Comparison of ENCODE assay signal across 25 cellular contexts in genomic region chr14:80393766-80394165, GRCh38.
"Had no signal": no experiment of that assay in that cellular context is flagged by ENCODE, and none has a peak within 500 bp of the region (broad histone marks: within the 10 kb centered on the region; RNA-seq: fewer than 3 reads in every experiment).

No MANE protein-coding gene starts in this region.

- H3K4me3 ChIP-seq: breast epithelium, SJSA1 had no signal

- H3K9me3 Mint-ChIP-seq: activated naive CD8-positive, alpha-beta T cell treated with anti-CD3 and anti-CD28 coated beads for 36 hours; activated T-helper 2 cell treated with anti-CD3 and anti-CD28 coated beads, Interferon-gamma antibody, Interleukin-2, Interleukin-4, amounts not matched to agents 10 μg/mL and 5 μg/mL and 100 μg/mL, durations not matched to agents 14 hours and 24 hours and 36 hours had no signal

- H3K27me3 ChIP-seq: breast epithelium, SJSA1 had no signal

- DNase-seq: activated B cell treated with CpG ODN at 0.5 μM for 24 hours; activated CD4-positive, alpha-beta memory T cell treated with anti-CD3 and anti-CD28 coated beads for 36 hours; activated CD4-positive, alpha-beta T cell treated with anti-CD3 and anti-CD28 coated beads, Interleukin-2, amount 10 ng/mL, durations not matched to agents 7 days and 5 days; activated CD8-positive, alpha-beta memory T cell treated with anti-CD3 and anti-CD28 coated beads, Interleukin-2, amount 50 U/mL, for 4 hours; activated gamma-delta T cell treated with Interleukin-2 at 50 U/mL for 16 hours; activated naive CD4-positive, alpha-beta T cell treated with anti-CD3 and anti-CD28 coated beads, Interleukin-2, amount 10 ng/mL, durations not matched to agents 7 days and 5 days; activated naive CD8-positive, alpha-beta T cell treated with anti-CD3 and anti-CD28 coated beads for 36 hours; activated T-cell treated with anti-CD3 and anti-CD28 coated beads, Interleukin-2, amount 50 U/mL, for 72 hours; central memory CD4-positive, alpha-beta T cell; KG1; NCI-H1048; NCI-H1930; NCI-H345; NCI-H510A; NCI-H526 treated with DMSO at 0.1 percent for 48 hours; NCI-H82; SHP77; T-cell; T-helper 2 cell; T1000 had no signal

- H3K27ac Mint-ChIP-seq: activated B cell treated with CpG ODN at 0.5 μM for 24 hours; activated CD4-positive, alpha-beta memory T cell treated with anti-CD3 and anti-CD28 coated beads for 36 hours; activated CD4-positive, alpha-beta T cell treated with anti-CD3 and anti-CD28 coated beads, Interleukin-2, amount 10 ng/mL, durations not matched to agents 7 days and 5 days; activated naive CD4-positive, alpha-beta T cell treated with anti-CD3 and anti-CD28 coated beads, Interleukin-2, amount 10 ng/mL, durations not matched to agents 7 days and 5 days; activated naive CD8-positive, alpha-beta T cell treated with anti-CD3 and anti-CD28 coated beads for 36 hours; activated T-cell treated with anti-CD3 and anti-CD28 coated beads, Interleukin-2, amount 50 U/mL, for 72 hours; activated T-helper 2 cell treated with anti-CD3 and anti-CD28 coated beads, Interferon-gamma antibody, Interleukin-2, Interleukin-4, amounts not matched to agents 10 μg/mL and 5 μg/mL and 100 μg/mL, durations not matched to agents 14 hours and 24 hours and 36 hours; T-cell had no signal

- FAIRE-seq: RCC 7860, TTC549 had no signal

- H3K27me3 Mint-ChIP-seq: activated B cell treated with CpG ODN at 0.5 μM for 24 hours; activated CD4-positive, alpha-beta memory T cell treated with anti-CD3 and anti-CD28 coated beads for 36 hours; activated CD4-positive, alpha-beta T cell treated with anti-CD3 and anti-CD28 coated beads, Interleukin-2, amount 10 ng/mL, durations not matched to agents 7 days and 5 days; activated naive CD4-positive, alpha-beta T cell treated with anti-CD3 and anti-CD28 coated beads, Interleukin-2, amount 10 ng/mL, durations not matched to agents 7 days and 5 days; activated naive CD8-positive, alpha-beta T cell treated with anti-CD3 and anti-CD28 coated beads for 36 hours had no signal

- ATAC-seq: activated T-cell treated with anti-CD3 and anti-CD28 coated beads, Interleukin-2, amount 50 U/mL, for 72 hours; T-cell had no signal

- H3K4me1 Mint-ChIP-seq: activated B cell treated with CpG ODN at 0.5 μM for 24 hours; activated CD4-positive, alpha-beta T cell treated with anti-CD3 and anti-CD28 coated beads, Interleukin-2, amount 10 ng/mL, durations not matched to agents 7 days and 5 days; activated naive CD4-positive, alpha-beta T cell treated with anti-CD3 and anti-CD28 coated beads, Interleukin-2, amount 10 ng/mL, durations not matched to agents 7 days and 5 days; activated naive CD8-positive, alpha-beta T cell treated with anti-CD3 and anti-CD28 coated beads for 36 hours; T-cell had no signal

- H3K36me3 ChIP-seq: breast epithelium, SJSA1 had no signal

- H3K9me3 ChIP-seq: SJSA1 had no signal

- H3K4me1 ChIP-seq: breast epithelium had no signal

- H3K27ac ChIP-seq: breast epithelium, SJSA1 had no signal

- H3K4me3 Mint-ChIP-seq: activated B cell treated with CpG ODN at 0.5 μM for 24 hours; activated CD4-positive, alpha-beta memory T cell treated with anti-CD3 and anti-CD28 coated beads for 36 hours; activated CD4-positive, alpha-beta T cell treated with anti-CD3 and anti-CD28 coated beads, Interleukin-2, amount 10 ng/mL, durations not matched to agents 7 days and 5 days; activated naive CD4-positive, alpha-beta T cell treated with anti-CD3 and anti-CD28 coated beads, Interleukin-2, amount 10 ng/mL, durations not matched to agents 7 days and 5 days; activated naive CD8-positive, alpha-beta T cell treated with anti-CD3 and anti-CD28 coated beads for 36 hours; activated T-cell treated with anti-CD3 and anti-CD28 coated beads, Interleukin-2, amount 50 U/mL, for 72 hours; T-cell had no signal

- H3K36me3 Mint-ChIP-seq: activated CD4-positive, alpha-beta memory T cell treated with anti-CD3 and anti-CD28 coated beads for 36 hours; activated naive CD4-positive, alpha-beta T cell treated with anti-CD3 and anti-CD28 coated beads, Interleukin-2, amount 10 ng/mL, durations not matched to agents 7 days and 5 days; activated naive CD8-positive, alpha-beta T cell treated with anti-CD3 and anti-CD28 coated beads for 36 hours; T-cell had no signal
